Comparison of ENCODE assay signal across 11 cellular contexts in genomic region chr6:155341130-155341828, GRCh38. TPM values are rescaled to one million over a fixed set of nuclear protein-coding genes. Genes with fewer than 3 reads are reported as not detected.
DNase-seq lines count a peak whose midpoint lies in the region; ATAC-seq and TF ChIP-seq lines count a peak whose summit lies in the region.
"Had no signal": no experiment of that assay in that cellular context is flagged by ENCODE, and none has a peak within 500 bp of the region (broad histone marks: within the 10 kb centered on the region; RNA-seq: fewer than 3 reads in every experiment).

No MANE protein-coding gene starts in this region.

- DNase-seq in NCI-H226 (peak; percentile 68), kidney glomerular epithelial cell (lab: John Stamatoyannopoulos, UW) (peak; percentile 81), endothelial cell (ENCODE audit: low spot score) (no peak), T-helper 1 cell (no peak), immature natural killer cell (no peak), mesendoderm (no peak)
- DNase-seq: T-cell had no signal

- H2BK120ac ChIP-seq in mesendoderm (ENCODE audit: low read depth, low read length): no peak overlapping the region

- ATAC-seq in GM18511 (IDR thresholded peaks at IDR 0.05; ENCODE audit: unreplicated experiment): peak; percentile 69
- peak; percentile 61 for ATAC-seq in HG02610 (IDR thresholded peaks at IDR 0.05; ENCODE audit: unreplicated experiment)
- ATAC-seq: T-cell had no signal

- H3K79me1 ChIP-seq in mesendoderm (ENCODE audit: low read length): no peaks in the 10 kb centered on the region

- H3K79me2 ChIP-seq in mesendoderm (ENCODE audit: control insufficient read depth, insufficient read depth, low read length): no peaks in the 10 kb centered on the region

- H3K23ac ChIP-seq in mesendoderm (ENCODE audit: low read length): no peak overlapping the region

- H2BK5ac ChIP-seq in mesendoderm (ENCODE audit: low read length): no peak overlapping the region

- no peak overlapping the region for H3K56ac ChIP-seq in mesendoderm (ENCODE audit: low read length)

- H3K4me3 ChIP-seq in mesendoderm (ENCODE audit: low read length): no peak overlapping the region
- H3K4me3 ChIP-seq: coronary artery had no signal

- no peak overlapping the region for H2AK5ac ChIP-seq in mesendoderm (ENCODE audit: low read length)

- no peak overlapping the region for H3K9ac ChIP-seq in mesendoderm (ENCODE audit: low read length)

- H3K27me3 Mint-ChIP-seq in endothelial cell (ENCODE audit: unreplicated experiment): no peaks in the 10 kb centered on the region
- H3K27me3 Mint-ChIP-seq in immature natural killer cell (ENCODE audit: low read depth in 3 of 3): peaks cover 0 to 4% (median 2%) of the 10 kb centered on the region in 3 donors
- H3K27me3 Mint-ChIP-seq: T-cell had no signal

- H3K27ac ChIP-seq in mesendoderm (ENCODE audit: low read depth, low read length): no peak overlapping the region
- H3K27ac ChIP-seq: coronary artery, HL-60 had no signal

- H3K4ac ChIP-seq in mesendoderm (ENCODE audit: low read depth, low read length): no peak overlapping the region

- no peaks in the 10 kb centered on the region for H3K4me1 ChIP-seq in mesendoderm (ENCODE audit: control insufficient read depth, low read depth, low read length)

- no peak overlapping the region for H3K4me3 Mint-ChIP-seq in endothelial cell (ENCODE audit: unreplicated experiment)
- H3K4me3 Mint-ChIP-seq in immature natural killer cell: no peak overlapping the region
- H3K4me3 Mint-ChIP-seq: T-cell had no signal

- H3K36me3 ChIP-seq in mesendoderm (ENCODE audit: control insufficient read depth, insufficient read depth, low read length): no peaks in the 10 kb centered on the region

- no peaks in the 10 kb centered on the region for H3K4me1 Mint-ChIP-seq in endothelial cell (ENCODE audit: unreplicated experiment)
- H3K4me1 Mint-ChIP-seq in immature natural killer cell: peaks cover 10 to 14% of the 10 kb centered on the region in 2 donors

- H3K27me3 ChIP-seq in mesendoderm (ENCODE audit: insufficient read depth, low read length, poor library complexity): no peaks in the 10 kb centered on the region

- no peak for TF ChIP-seq CTCF in endothelial cell (IDR thresholded peaks at IDR 0.05; ENCODE audit: unreplicated experiment)

- no peak overlapping the region for H3K18ac ChIP-seq in mesendoderm (ENCODE audit: low read length)

- H3K9me3 Mint-ChIP-seq in endothelial cell (ENCODE audit: unreplicated experiment): peaks cover 5% of the 10 kb centered on the region
- H3K9me3 Mint-ChIP-seq in immature natural killer cell: peaks cover 0 to 13% (median 4%) of the 10 kb centered on the region in 6 donors

- no peak overlapping the region for H3K4me2 ChIP-seq in mesendoderm (ENCODE audit: low read length)

- WGBS in mesendoderm (ENCODE audit: extremely low coverage, insufficient coverage, low lambda C conversion rate): no CpG with 5 or more reads among the region's 2 CpGs

- peaks cover 3% of the 10 kb centered on the region for H3K36me3 Mint-ChIP-seq in endothelial cell (ENCODE audit: low read depth, unreplicated experiment)
- peaks cover 4 to 12% (median 8%) of the 10 kb centered on the region in 3 donors for H3K36me3 Mint-ChIP-seq in immature natural killer cell

- H4K5ac ChIP-seq in mesendoderm (ENCODE audit: low read length): no peak overlapping the region

- no peak overlapping the region for H4K8ac ChIP-seq in mesendoderm (ENCODE audit: low read depth, low read length)

- no peak overlapping the region for H2BK15ac ChIP-seq in mesendoderm (replicated peaks; ENCODE audit: low read depth)

- H3K27ac Mint-ChIP-seq in endothelial cell (ENCODE audit: unreplicated experiment) (no peak overlapping the region), immature natural killer cell (no peak overlapping the region)
- H3K27ac Mint-ChIP-seq: T-cell had no signal

RNA-seq across cellular contexts. Expression of gene TFB1M, which starts 27.0 kb away (rescaled TPM):
- total RNA-seq in endothelial cell (ENCODE audit: unreplicated experiment): 25.9 TPM
- 10 to 100 TPM in 2 of 3 donors, 1 to 10 TPM in 1; 7.8 to 16.1 (median 10.6) TPM for polyA plus RNA-seq in immature natural killer cell
- polyA plus RNA-seq in mesendoderm (2013, experiment 1 of 2): 35.6 TPM
- 35.3 TPM for polyA plus RNA-seq in mesendoderm (2013, experiment 2 of 2)

Comparison
In these comparisons a context has a peak if more than half of its experiments do, and no peak if none do; other contexts are left out.
1. DNase-seq: peak in NCI-H226 (single experiment) and kidney glomerular epithelial cell (single experiment); none in endothelial cell (single experiment), T-helper 1 cell (0 of 5), immature natural killer cell (0 of 3) and mesendoderm (single experiment).